Comparison of ENCODE assay signal across 18 cellular contexts in genomic region chr5:138950411-138951011, GRCh38.
DNase-seq lines count a peak whose midpoint lies in the region; ATAC-seq and TF ChIP-seq lines count a peak whose summit lies in the region.
"Had no signal": no experiment of that assay in that cellular context is flagged by ENCODE, and none has a peak within 500 bp of the region (broad histone marks: within the 10 kb centered on the region; RNA-seq: fewer than 3 reads in every experiment).

No MANE protein-coding gene starts in this region.

- peaks cover 23 to 42% (median 28%) of the 10 kb centered on the region in 3 donors for H3K4me1 ChIP-seq in esophagus squamous epithelium

- TF ChIP-seq CTCF in WTC11 (IDR thresholded peaks at IDR 0.05) (no peak), esophagus squamous epithelium (IDR thresholded peaks at IDR 0.05) (no peak)

- POLR2A ChIA-PET in WTC11 (lab: Charles Lee) = no interaction called here

- no peaks in the 10 kb centered on the region for H3K9me3 ChIP-seq in esophagus squamous epithelium
- H3K9me3 ChIP-seq: breast epithelium had no signal

- H3K27ac Mint-ChIP-seq in WTC11 = peak overlapping the region; percentile 59; the same call in 1 of the 2 replicates
- H3K27ac Mint-ChIP-seq: activated CD4-positive, alpha-beta memory T cell treated with anti-CD3 and anti-CD28 coated beads for 36 hours had no signal

- ATAC-seq in WTC11 (no peak), HG02840 (IDR thresholded peaks at IDR 0.05; ENCODE audit: low FRiP score, unreplicated experiment) (no peak)
- ATAC-seq: HepG2; stimulated activated naive CD8-positive, alpha-beta T cell treated with anti-CD3 and anti-CD28 coated beads, Interleukin-15, amount 100 ng/mL, for 72 hours had no signal

- H3K36me3 Mint-ChIP-seq in WTC11 = no peaks in the 10 kb centered on the region

- no peak overlapping the region for H3K4me3 Mint-ChIP-seq in WTC11
- H3K4me3 Mint-ChIP-seq: activated CD4-positive, alpha-beta memory T cell treated with anti-CD3 and anti-CD28 coated beads for 36 hours; immature natural killer cell; stimulated activated naive CD8-positive, alpha-beta T cell treated with anti-CD3 and anti-CD28 coated beads, Interleukin-15, amount 100 ng/mL, for 72 hours had no signal

- intact Hi-C loops in esophagus squamous epithelium (cut with DNase I) = no loop called here

- no peaks in the 10 kb centered on the region for H3K27me3 Mint-ChIP-seq in WTC11 (ENCODE audit: low read depth)
- H3K27me3 Mint-ChIP-seq: activated CD4-positive, alpha-beta memory T cell treated with anti-CD3 and anti-CD28 coated beads for 36 hours; stimulated activated naive CD8-positive, alpha-beta T cell treated with anti-CD3 and anti-CD28 coated beads, Interleukin-15, amount 100 ng/mL, for 72 hours had no signal

- peak in 9 of 14 donors; percentile 18 to 79 (median 55) for DNase-seq in C1 segment of cervical spinal cord (lab: John Stamatoyannopoulos, UW)
- no peak for DNase-seq in WTC11 (ENCODE audit: low spot score)
- peak; percentile 55 for DNase-seq in inferior parietal cortex (ENCODE audit: extremely low spot score)
- DNase-seq in pons (ENCODE audit: low spot score) = peak; percentile 70
- no peak for DNase-seq in NCI-H748 treated with DMSO at 0.1 percent for 48 hours (lab: John Stamatoyannopoulos, UW)
- DNase-seq in esophagus squamous epithelium (lab: John Stamatoyannopoulos, UW) = no peak
- no peak for DNase-seq in stimulated activated CD4-positive, alpha-beta T cell treated with anti-CD3 and anti-CD28 coated beads, Interleukin-4, amount 100 ng/mL, for 1 hour
- DNase-seq: activated CD4-positive, alpha-beta memory T cell treated with anti-CD3 and anti-CD28 coated beads for 36 hours; effector CD8-positive, alpha-beta T cell; GM23248; immature natural killer cell; MV-4-11; NCI-H2171; NK-92 treated with Interleukin-12 subunit alpha and Interleukin-12 subunit beta, amount 100 ng/mL, for 24 hours; stimulated activated naive CD8-positive, alpha-beta T cell treated with anti-CD3 and anti-CD28 coated beads, Interleukin-15, amount 100 ng/mL, for 72 hours had no signal

- CTCF ChIA-PET in WTC11 (lab: Charles Lee) = interaction anchor here (0.5 to 1.6 kb wide), 2 partner anchors 357 to 371 kb away, joined by 3 read pairs; no protein-coding TSS in a partner anchor

- no peaks in the 10 kb centered on the region for H3K27me3 ChIP-seq in esophagus squamous epithelium
- H3K27me3 ChIP-seq: breast epithelium had no signal

- peaks cover 36% of the 10 kb centered on the region for H3K4me1 Mint-ChIP-seq in WTC11

- no peak overlapping the region for H3K4me3 ChIP-seq in esophagus squamous epithelium
- H3K4me3 ChIP-seq: breast epithelium, GM23248 had no signal

- H3K9me3 Mint-ChIP-seq in WTC11 = no peaks in the 10 kb centered on the region
- H3K9me3 Mint-ChIP-seq: activated CD4-positive, alpha-beta memory T cell treated with anti-CD3 and anti-CD28 coated beads for 36 hours; immature natural killer cell; stimulated activated naive CD8-positive, alpha-beta T cell treated with anti-CD3 and anti-CD28 coated beads, Interleukin-15, amount 100 ng/mL, for 72 hours had no signal

- peaks cover 0 to 45% (median 0%) of the 10 kb centered on the region in 3 donors for H3K36me3 ChIP-seq in esophagus squamous epithelium
- H3K36me3 ChIP-seq: breast epithelium had no signal

- H3K27ac ChIP-seq in esophagus squamous epithelium = no peak overlapping the region
- H3K27ac ChIP-seq: breast epithelium, GM23248 had no signal

- WGBS in esophagus squamous epithelium, 2 donors = 89 to 97% methylated on average over 6 to 12 of the region's 13 CpGs

- no peak for TF ChIP-seq POLR2A in esophagus squamous epithelium (IDR thresholded peaks at IDR 0.05)

TF ChIP-seq in WTC11, 78 proteins besides CTCF, POLR2A, EP300 and RAD21:
- TF ChIP-seq PRRX2 (CRISPR knock-in tag; IDR thresholded peaks at IDR 0.05) (no peak), KAT7 (CRISPR knock-in tag; IDR thresholded peaks at IDR 0.05; ENCODE audit: borderline replicate concordance) (no peak), ZNF121 (CRISPR knock-in tag; IDR thresholded peaks at IDR 0.05) (no peak), NFE2L1 (CRISPR knock-in tag; IDR thresholded peaks at IDR 0.05) (no peak), RORB (CRISPR knock-in tag; IDR thresholded peaks at IDR 0.05) (no peak), USF2 (CRISPR knock-in tag; IDR thresholded peaks at IDR 0.05) (no peak), NR3C1 (CRISPR knock-in tag; conservative IDR thresholded peaks at IDR 0.05; ENCODE audit: low read depth) (no peak)

Comparison
In these comparisons a context has a peak if more than half of its experiments do, and no peak if none do; other contexts are left out.
1. DNase-seq: peak in C1 segment of cervical spinal cord (9 of 14), inferior parietal cortex (single experiment) and pons (single experiment); none in WTC11 (single experiment), NCI-H748 treated with DMSO at 0.1 percent for 48 hours (single experiment), esophagus squamous epithelium (single experiment) and stimulated activated CD4-positive, alpha-beta T cell treated with anti-CD3 and anti-CD28 coated beads, Interleukin-4, amount 100 ng/mL, for 1 hour (single experiment).